8 cellular contexts compared by ENCODE assay signal in genomic region chr12:109844983-109845841, GRCh38. TPM values are rescaled to one million over a fixed set of nuclear protein-coding genes. Genes with fewer than 3 reads are reported as not detected.
DNase-seq lines count a peak whose midpoint lies in the region; ATAC-seq and TF ChIP-seq lines count a peak whose summit lies in the region.

No MANE protein-coding gene starts in this region.

- no peaks in the 10 kb centered on the region for H3K36me3 Mint-ChIP-seq in activated T-cell treated with anti-CD3 and anti-CD28 coated beads, Interleukin-2, amount 50 U/mL, for 72 hours (ENCODE audit: insufficient read depth in 2 of 2)
- H3K36me3 Mint-ChIP-seq in neural crest cell (ENCODE audit: low read depth), result peaks cover 2% of the 10 kb centered on the region
- H3K36me3 Mint-ChIP-seq in stimulated activated naive CD8-positive, alpha-beta T cell treated with anti-CD3 and anti-CD28 coated beads, Interleukin-15, Interleukin-2, amounts not matched to agents 100 ng/mL and 50 ng/mL, for 24 hours (ENCODE audit: low read depth), result no peaks in the 10 kb centered on the region

- no peaks in the 10 kb centered on the region for H3K4me1 Mint-ChIP-seq in activated T-cell treated with anti-CD3 and anti-CD28 coated beads, Interleukin-2, amount 50 U/mL, for 72 hours (ENCODE audit: low read depth)
- H3K4me1 Mint-ChIP-seq in neural crest cell, result peaks cover 11% of the 10 kb centered on the region
- peaks cover 4% of the 10 kb centered on the region for H3K4me1 Mint-ChIP-seq in stimulated activated naive CD8-positive, alpha-beta T cell treated with anti-CD3 and anti-CD28 coated beads, Interleukin-15, Interleukin-2, amounts not matched to agents 100 ng/mL and 50 ng/mL, for 24 hours (ENCODE audit: low read depth)

- H3K9me3 Mint-ChIP-seq in activated T-cell treated with anti-CD3 and anti-CD28 coated beads, Interleukin-2, amount 50 U/mL, for 72 hours, result no peaks in the 10 kb centered on the region
- H3K9me3 Mint-ChIP-seq in neural crest cell, result no peaks in the 10 kb centered on the region
- H3K9me3 Mint-ChIP-seq in stimulated activated naive CD8-positive, alpha-beta T cell treated with anti-CD3 and anti-CD28 coated beads, Interleukin-15, Interleukin-2, amounts not matched to agents 100 ng/mL and 50 ng/mL, for 24 hours, result no peaks in the 10 kb centered on the region

- TF ChIP-seq CTCF in neural crest cell (conservative IDR thresholded peaks at IDR 0.05), result peak; percentile 99

- no peaks in the 10 kb centered on the region for H3K27me3 Mint-ChIP-seq in activated T-cell treated with anti-CD3 and anti-CD28 coated beads, Interleukin-2, amount 50 U/mL, for 72 hours (ENCODE audit: low read depth)
- no peaks in the 10 kb centered on the region for H3K27me3 Mint-ChIP-seq in neural crest cell (ENCODE audit: low read depth)
- H3K27me3 Mint-ChIP-seq in stimulated activated naive CD8-positive, alpha-beta T cell treated with anti-CD3 and anti-CD28 coated beads, Interleukin-15, Interleukin-2, amounts not matched to agents 100 ng/mL and 50 ng/mL, for 24 hours, result no peaks in the 10 kb centered on the region

- peak; percentile 98 for DNase-seq in D341Med (ENCODE audit: low spot score)
- DNase-seq in KBM-7, result peak; percentile 91
- peak; percentile 92 to 95 for DNase-seq in activated T-cell treated with anti-CD3 and anti-CD28 coated beads, Interleukin-2, amount 50 U/mL, for 72 hours
- DNase-seq in fibroblast of peridontal ligament (ENCODE audit: extremely low read depth), result peak; percentile 74
- peak; percentile 97 for DNase-seq in neural crest cell (ENCODE audit: low read depth, low spot score)

- ATAC-seq in GM21526 (IDR thresholded peaks at IDR 0.05; ENCODE audit: low FRiP score, unreplicated experiment), result peak; percentile 74
- ATAC-seq in activated T-cell treated with anti-CD3 and anti-CD28 coated beads, Interleukin-2, amount 50 U/mL, for 72 hours (replicated peaks in 1 of 2), result peak; percentile 95 to 97

- in situ Hi-C loops in KBM-7 (cut with MboI; ENCODE audit: low pct_unique_long_range_greater_than_20kb, low sequenced_read_pairs), result no loop called here

- peak overlapping the region; percentile 45 to 62 for H3K4me3 Mint-ChIP-seq in activated T-cell treated with anti-CD3 and anti-CD28 coated beads, Interleukin-2, amount 50 U/mL, for 72 hours
- no peak overlapping the region for H3K4me3 Mint-ChIP-seq in neural crest cell
- peak overlapping the region; percentile 10 for H3K4me3 Mint-ChIP-seq in stimulated activated naive CD8-positive, alpha-beta T cell treated with anti-CD3 and anti-CD28 coated beads, Interleukin-15, Interleukin-2, amounts not matched to agents 100 ng/mL and 50 ng/mL, for 24 hours

- H3K27ac Mint-ChIP-seq in activated T-cell treated with anti-CD3 and anti-CD28 coated beads, Interleukin-2, amount 50 U/mL, for 72 hours, result no peak overlapping the region
- no peak overlapping the region for H3K27ac Mint-ChIP-seq in neural crest cell (ENCODE audit: unreplicated experiment)
- H3K27ac Mint-ChIP-seq in stimulated activated naive CD8-positive, alpha-beta T cell treated with anti-CD3 and anti-CD28 coated beads, Interleukin-15, Interleukin-2, amounts not matched to agents 100 ng/mL and 50 ng/mL, for 24 hours, result no peak overlapping the region

TF ChIP-seq in PFSK-1, 5 proteins besides CTCF, POLR2A, EP300 and RAD21:
- TF ChIP-seq FOXP2 (optimal IDR thresholded peaks at IDR 0.05; ENCODE audit: borderline replicate concordance, extremely low read depth, extremely low read length, insufficient read depth), result peak; percentile 59
- TF ChIP-seq SIN3A (IDR thresholded peaks at IDR 0.05; ENCODE audit: borderline replicate concordance, insufficient read depth, low read length), result no peak
- TF ChIP-seq TAF1 (IDR thresholded peaks at IDR 0.05; ENCODE audit: borderline replicate concordance, insufficient read depth, low read length), result no peak
TF ChIP-seq in PFSK-1: peak in this region for 1.

RNA-seq across cellular contexts. Expression of gene TRPV4, which starts 12.0 kb away (rescaled TPM):
- polyA plus RNA-seq in PFSK-1 (2012; ENCODE audit: insufficient read length, low read depth), result not detected
- not detected for total RNA-seq in activated T-cell treated with anti-CD3 and anti-CD28 coated beads, Interleukin-2, amount 50 U/mL, for 72 hours
- 3.5 and 3.7 TPM in 2 replicates for total RNA-seq in neural crest cell

RNA-seq across cellular contexts. Expression of gene GLTP, which starts 35.1 kb away (rescaled TPM):
- 20.1 TPM for polyA plus RNA-seq in PFSK-1 (2012; ENCODE audit: insufficient read length, low read depth)
- 10 to 100 TPM; 23.8 to 24.5 TPM for total RNA-seq in activated T-cell treated with anti-CD3 and anti-CD28 coated beads, Interleukin-2, amount 50 U/mL, for 72 hours
- total RNA-seq in neural crest cell, result 32.0 and 34.0 TPM in 2 replicates

RNA-seq across cellular contexts. Expression of gene TCHP, which starts 54.9 kb away (rescaled TPM):
- polyA plus RNA-seq in PFSK-1 (2012; ENCODE audit: insufficient read length, low read depth), result 34.5 TPM
- 10 to 100 TPM; 22.5 to 25.1 TPM for total RNA-seq in activated T-cell treated with anti-CD3 and anti-CD28 coated beads, Interleukin-2, amount 50 U/mL, for 72 hours
- 27.6 and 31.4 TPM in 2 replicates for total RNA-seq in neural crest cell

Comparison
In these comparisons a context has a peak if more than half of its experiments do, and no peak if none do; other contexts are left out.
1. Peak in every context shown above with its lines: DNase-seq and ATAC-seq.